9 cellular contexts compared by ENCODE assay signal in genomic region chr14:67748312-67748711, GRCh38. TPM values are rescaled to one million over a fixed set of nuclear protein-coding genes. Genes with fewer than 3 reads are reported as not detected.
"Had no signal": no experiment of that assay in that cellular context is flagged by ENCODE, and none has a peak within 500 bp of the region (broad histone marks: within the 10 kb centered on the region; RNA-seq: fewer than 3 reads in every experiment).

No MANE protein-coding gene starts in this region.

- H3K4me3 ChIP-seq: GM12878 had no signal

- DNase-seq: GDM1, GF-D8 had no signal

- ATAC-seq: GM12878 had no signal

- FAIRE-seq: G401.6, GM12878, GM12891, GM12892, GM18507, GM19239 had no signal

RNA-seq across cellular contexts. Expression of gene RDH12, which starts 46.6 kb away (rescaled TPM):
- total RNA-seq: G401, GM12878 had no signal
- polyA plus RNA-seq: GM12878 had no signal
